20 cellular contexts compared by ENCODE assay signal in genomic region chr12:113314121-113314529, GRCh38. TPM values are rescaled to one million over a fixed set of nuclear protein-coding genes. Genes with fewer than 3 reads are reported as not detected.
DNase-seq lines count a peak whose midpoint lies in the region; ATAC-seq and TF ChIP-seq lines count a peak whose summit lies in the region.
"Had no signal": no experiment of that assay in that cellular context is flagged by ENCODE, and none has a peak within 500 bp of the region (broad histone marks: within the 10 kb centered on the region; RNA-seq: fewer than 3 reads in every experiment).

No MANE protein-coding gene starts in this region.

- H3K27me3 ChIP-seq in SJSA1 (replicated peaks) (no peaks in the 10 kb centered on the region), osteoblast (ENCODE audit: insufficient read depth, low read length) (no peaks in the 10 kb centered on the region)
- H3K27me3 ChIP-seq: thyroid gland had no signal

- H3K9me3 ChIP-seq in SJSA1 (replicated peaks) (no peaks in the 10 kb centered on the region), osteoblast (ENCODE audit: low read depth, low read length) (no peaks in the 10 kb centered on the region)
- H3K9me3 ChIP-seq: thyroid gland had no signal

- H3K4me1 ChIP-seq in SJSA1 (replicated peaks) (peaks cover 6% of the 10 kb centered on the region), osteoblast (ENCODE audit: insufficient read depth, low read length) (no peaks in the 10 kb centered on the region)
- H3K4me1 ChIP-seq: thyroid gland had no signal

- H2AFZ ChIP-seq in osteoblast (ENCODE audit: low read length) = no peak overlapping the region

- no peak for ATAC-seq in activated CD8-positive, alpha-beta T cell treated with anti-CD3 and anti-CD28 coated beads, Interleukin-2, amount 10 ng/mL, durations not matched to agents 7 days and 5 days
- ATAC-seq in activated CD8-positive, alpha-beta T cell treated with anti-CD3 and anti-CD28 coated beads for 36 hours = no peak
- ATAC-seq: activated CD4-positive, CD25-positive, alpha-beta regulatory T cell treated with anti-CD3 and anti-CD28 coated beads, Interleukin-2, amount 50 U/mL, for 24 hours had no signal

- H3K9me3 Mint-ChIP-seq in activated CD8-positive, alpha-beta T cell treated with anti-CD3 and anti-CD28 coated beads, Interleukin-2, amount 10 ng/mL, durations not matched to agents 7 days and 5 days (ENCODE audit: insufficient read depth) = no peaks in the 10 kb centered on the region
- no peaks in the 10 kb centered on the region for H3K9me3 Mint-ChIP-seq in activated CD8-positive, alpha-beta T cell treated with anti-CD3 and anti-CD28 coated beads for 36 hours
- H3K9me3 Mint-ChIP-seq in endothelial cell (ENCODE audit: unreplicated experiment) = no peaks in the 10 kb centered on the region

- H3K27me3 Mint-ChIP-seq in activated CD8-positive, alpha-beta T cell treated with anti-CD3 and anti-CD28 coated beads, Interleukin-2, amount 10 ng/mL, durations not matched to agents 7 days and 5 days (ENCODE audit: low read depth) = no peaks in the 10 kb centered on the region
- no peaks in the 10 kb centered on the region for H3K27me3 Mint-ChIP-seq in activated CD8-positive, alpha-beta T cell treated with anti-CD3 and anti-CD28 coated beads for 36 hours
- H3K27me3 Mint-ChIP-seq in endothelial cell (ENCODE audit: unreplicated experiment) = no peaks in the 10 kb centered on the region

- H3K4me1 Mint-ChIP-seq in activated CD8-positive, alpha-beta T cell treated with anti-CD3 and anti-CD28 coated beads, Interleukin-2, amount 10 ng/mL, durations not matched to agents 7 days and 5 days (ENCODE audit: low read depth) = peaks cover 3% of the 10 kb centered on the region
- H3K4me1 Mint-ChIP-seq in activated CD8-positive, alpha-beta T cell treated with anti-CD3 and anti-CD28 coated beads for 36 hours (ENCODE audit: low read depth) = no peaks in the 10 kb centered on the region
- no peaks in the 10 kb centered on the region for H3K4me1 Mint-ChIP-seq in endothelial cell (ENCODE audit: unreplicated experiment)

- intact Hi-C loops in activated CD8-positive, alpha-beta T cell treated with anti-CD3 and anti-CD28 coated beads for 36 hours (cut with micrococcal nuclease) = no loop called here

- H3K4me3 ChIP-seq in SJSA1 (no peak overlapping the region), osteoblast (ENCODE audit: insufficient read depth, low read length) (no peak overlapping the region)
- H3K4me3 ChIP-seq: thyroid gland had no signal

- peak overlapping the region; percentile 36 for H3K27ac Mint-ChIP-seq in activated CD8-positive, alpha-beta T cell treated with anti-CD3 and anti-CD28 coated beads, Interleukin-2, amount 10 ng/mL, durations not matched to agents 7 days and 5 days
- H3K27ac Mint-ChIP-seq in activated CD8-positive, alpha-beta T cell treated with anti-CD3 and anti-CD28 coated beads for 36 hours = no peak overlapping the region
- H3K27ac Mint-ChIP-seq in endothelial cell (ENCODE audit: unreplicated experiment) = no peak overlapping the region

- no peaks in the 10 kb centered on the region for H3K79me2 ChIP-seq in osteoblast (ENCODE audit: insufficient read depth, low read length)

- no peak for DNase-seq in activated CD8-positive, alpha-beta T cell treated with anti-CD3 and anti-CD28 coated beads, Interleukin-2, amount 10 ng/mL, durations not matched to agents 7 days and 5 days
- DNase-seq in activated CD8-positive, alpha-beta T cell treated with anti-CD3 and anti-CD28 coated beads for 36 hours = no peak
- DNase-seq in SJSA1 (ENCODE audit: low read depth in 1 of 2, low spot score in 2 of 2) (peak; percentile 63 to 82), endothelial cell (ENCODE audit: low spot score) (no peak), osteoblast (ENCODE audit: insufficient read length, low spot score, missing footprints) (peak; percentile 70), dermis blood vessel endothelial cell (no peak), AG08396 (ENCODE audit: low spot score) (no peak), NCI-H1048 (lab: John Stamatoyannopoulos, UW) (no peak)
- DNase-seq: 8988T, activated gamma-delta T cell, DMS53, HCEC 1CT, NCI-H2029 treated with DMSO at 0.1 percent for 48 hours, NCI-H524 treated with DMSO at 0.1 percent for 48 hours, retina, SHP77, T-helper 2 cell, thyroid gland had no signal

- no peak for TF ChIP-seq CTCF in activated CD8-positive, alpha-beta T cell treated with anti-CD3 and anti-CD28 coated beads for 36 hours (IDR thresholded peaks at IDR 0.05)
- no peak for TF ChIP-seq CTCF in endothelial cell (IDR thresholded peaks at IDR 0.05; ENCODE audit: unreplicated experiment)
- no peak for TF ChIP-seq CTCF in osteoblast (IDR thresholded peaks at IDR 0.05; ENCODE audit: extremely low read depth, low read depth, low read length)

- H3K36me3 Mint-ChIP-seq in activated CD8-positive, alpha-beta T cell treated with anti-CD3 and anti-CD28 coated beads, Interleukin-2, amount 10 ng/mL, durations not matched to agents 7 days and 5 days (ENCODE audit: low read depth) = peaks cover 38% of the 10 kb centered on the region
- H3K36me3 Mint-ChIP-seq in activated CD8-positive, alpha-beta T cell treated with anti-CD3 and anti-CD28 coated beads for 36 hours (ENCODE audit: low read depth) = peaks cover 26% of the 10 kb centered on the region
- H3K36me3 Mint-ChIP-seq in endothelial cell (ENCODE audit: low read depth, unreplicated experiment) = peaks cover 23% of the 10 kb centered on the region

- peaks cover 9% of the 10 kb centered on the region for H3K36me3 ChIP-seq in SJSA1
- peaks cover 13% of the 10 kb centered on the region for H3K36me3 ChIP-seq in osteoblast (ENCODE audit: insufficient read depth, low read length)

- CTCF ChIA-PET in activated CD8-positive, alpha-beta T cell treated with anti-CD3 and anti-CD28 coated beads, Interleukin-2, amount 10 ng/mL, durations not matched to agents 7 days and 5 days (lab: Charles Lee) = interaction anchor here (1.1 to 1.6 kb wide), 2 partner anchors 10 to 111 kb away, joined by 3 to 4 read pairs; no protein-coding TSS in a partner anchor
- CTCF ChIA-PET in activated CD8-positive, alpha-beta T cell treated with anti-CD3 and anti-CD28 coated beads for 36 hours (lab: Charles Lee) = interaction anchor here (1.3 kb wide), 1 partner anchor 21 kb away, joined by 3 read pairs; no protein-coding TSS in a partner anchor

- POLR2A ChIA-PET in activated CD8-positive, alpha-beta T cell treated with anti-CD3 and anti-CD28 coated beads, Interleukin-2, amount 10 ng/mL, durations not matched to agents 7 days and 5 days (lab: Charles Lee) = no interaction called here
- POLR2A ChIA-PET in activated CD8-positive, alpha-beta T cell treated with anti-CD3 and anti-CD28 coated beads for 36 hours (lab: Charles Lee) = no interaction called here

- no peak overlapping the region for H3K4me2 ChIP-seq in osteoblast (ENCODE audit: insufficient read depth, low read length)

- no peaks in the 10 kb centered on the region for H4K20me1 ChIP-seq in osteoblast (ENCODE audit: insufficient read depth, low read length)

- no peak overlapping the region for H3K4me3 Mint-ChIP-seq in activated CD8-positive, alpha-beta T cell treated with anti-CD3 and anti-CD28 coated beads, Interleukin-2, amount 10 ng/mL, durations not matched to agents 7 days and 5 days
- H3K4me3 Mint-ChIP-seq in activated CD8-positive, alpha-beta T cell treated with anti-CD3 and anti-CD28 coated beads for 36 hours = no peak overlapping the region
- peak overlapping the region; percentile 47 for H3K4me3 Mint-ChIP-seq in endothelial cell (ENCODE audit: unreplicated experiment)

- H3K27ac ChIP-seq in SJSA1 = no peak overlapping the region
- no peak overlapping the region for H3K27ac ChIP-seq in osteoblast (ENCODE audit: low read depth, low read length)
- H3K27ac ChIP-seq: C4-2B, thyroid gland had no signal

RNA-seq across cellular contexts. Expression of gene SLC8B1, which starts 20.8 kb away (rescaled TPM):
- 10 to 100 TPM; 23.8 to 24.7 TPM for total RNA-seq in activated CD8-positive, alpha-beta T cell treated with anti-CD3 and anti-CD28 coated beads, Interleukin-2, amount 10 ng/mL, durations not matched to agents 7 days and 5 days
- 10 to 100 TPM; 13.4 to 18.9 TPM for total RNA-seq in activated CD8-positive, alpha-beta T cell treated with anti-CD3 and anti-CD28 coated beads for 36 hours
- 9.4 and 27.4 TPM in 2 replicates for total RNA-seq in SJSA1 (2014; rRNA removed; shearing (Covaris generic))
- total RNA-seq in endothelial cell (ENCODE audit: unreplicated experiment) (44.6 TPM), osteoblast (16.5 and 19.5 TPM in 2 replicates), dermis blood vessel endothelial cell (21.7 and 25.2 TPM in 2 replicates)

RNA-seq across cellular contexts. Expression of gene PLBD2, which starts 44.3 kb away (rescaled TPM):
- 10 to 100 TPM; 11.1 to 12.0 TPM for total RNA-seq in activated CD8-positive, alpha-beta T cell treated with anti-CD3 and anti-CD28 coated beads, Interleukin-2, amount 10 ng/mL, durations not matched to agents 7 days and 5 days
- 10 to 100 TPM; 13.5 to 13.9 TPM for total RNA-seq in activated CD8-positive, alpha-beta T cell treated with anti-CD3 and anti-CD28 coated beads for 36 hours
- 11.6 and 11.8 TPM in 2 replicates for total RNA-seq in SJSA1 (2014; rRNA removed; shearing (Covaris generic))
- total RNA-seq in endothelial cell (ENCODE audit: unreplicated experiment) = 26.6 TPM
- total RNA-seq in osteoblast = 64.8 and 69.1 TPM in 2 replicates
- total RNA-seq in dermis blood vessel endothelial cell = 31.7 and 43.9 TPM in 2 replicates

Comparison
In these comparisons a context has a peak if more than half of its experiments do, and no peak if none do; other contexts are left out.
1. DNase-seq: peak in SJSA1 (2 of 2) and osteoblast (single experiment); none in activated CD8-positive, alpha-beta T cell treated with anti-CD3 and anti-CD28 coated beads, Interleukin-2, amount 10 ng/mL, durations not matched to agents 7 days and 5 days (single experiment), activated CD8-positive, alpha-beta T cell treated with anti-CD3 and anti-CD28 coated beads for 36 hours (single experiment), endothelial cell (single experiment), dermis blood vessel endothelial cell (single experiment), AG08396 (single experiment) and NCI-H1048 (single experiment).